ENCODE assay signal across 1 cellular context in the genomic region with DNA sequence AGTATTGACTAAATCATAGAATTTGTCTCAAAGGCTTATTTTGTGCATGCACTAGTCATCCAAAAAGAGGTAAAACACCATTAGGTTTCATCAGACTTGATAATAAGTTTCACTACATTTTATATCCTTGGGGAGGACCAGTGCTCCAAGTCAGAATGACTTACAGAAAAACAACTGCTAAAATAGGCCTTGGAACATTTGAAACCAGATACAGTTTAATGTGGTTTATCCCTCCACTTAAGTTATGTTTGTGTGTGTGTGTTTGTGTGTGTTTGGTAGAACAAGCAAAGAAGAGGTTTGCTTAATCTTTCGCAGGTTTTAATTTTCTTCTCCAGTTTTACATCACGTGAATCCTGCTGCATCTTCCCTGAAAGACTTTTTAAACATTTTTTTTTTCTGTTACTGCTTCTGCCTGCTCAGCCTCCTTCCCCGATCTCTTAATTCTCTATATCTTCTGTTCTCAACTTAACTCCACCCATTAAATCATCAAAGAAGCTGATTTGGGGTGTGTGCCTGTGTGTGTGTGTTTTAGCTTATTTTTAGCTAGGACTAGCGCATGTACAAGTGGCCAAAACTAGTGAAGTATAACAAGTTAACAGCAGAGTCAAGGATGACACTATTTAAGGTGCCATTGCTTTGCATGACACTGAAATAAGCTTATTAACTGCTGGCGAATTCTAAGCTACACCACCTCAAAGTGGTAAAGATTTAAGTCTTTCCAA.
TF ChIP-seq lines count a peak whose summit lies in the region.

No MANE protein-coding gene starts in this region.

TF ChIP-seq in WTC11, 78 proteins besides CTCF, POLR2A, EP300 and RAD21 (continued from another document):
- TF ChIP-seq, protein P1, sequence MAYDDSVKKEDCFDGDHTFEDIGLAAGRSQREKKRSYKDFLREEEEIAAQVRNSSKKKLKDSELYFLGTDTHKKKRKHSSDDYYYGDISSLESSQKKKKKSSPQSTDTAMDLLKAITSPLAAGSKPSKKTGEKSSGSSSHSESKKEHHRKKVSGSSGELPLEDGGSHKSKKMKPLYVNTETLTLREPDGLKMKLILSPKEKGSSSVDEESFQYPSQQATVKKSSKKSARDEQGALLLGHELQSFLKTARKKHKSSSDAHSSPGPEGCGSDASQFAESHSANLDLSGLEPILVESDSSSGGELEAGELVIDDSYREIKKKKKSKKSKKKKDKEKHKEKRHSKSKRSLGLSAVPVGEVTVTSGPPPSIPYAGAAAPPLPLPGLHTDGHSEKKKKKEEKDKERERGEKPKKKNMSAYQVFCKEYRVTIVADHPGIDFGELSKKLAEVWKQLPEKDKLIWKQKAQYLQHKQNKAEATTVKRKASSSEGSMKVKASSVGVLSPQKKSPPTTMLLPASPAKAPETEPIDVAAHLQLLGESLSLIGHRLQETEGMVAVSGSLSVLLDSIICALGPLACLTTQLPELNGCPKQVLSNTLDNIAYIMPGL (CRISPR knock-in tag; IDR thresholded peaks at IDR 0.05), result no peak
- TF ChIP-seq ZNF281 (CRISPR knock-in tag; IDR thresholded peaks at IDR 0.05) (no peak), ZNF396 (CRISPR knock-in tag; IDR thresholded peaks at IDR 0.05; ENCODE audit: borderline replicate concordance) (no peak), MAX (CRISPR knock-in tag; IDR thresholded peaks at IDR 0.05) (no peak), ATF1 (CRISPR knock-in tag; IDR thresholded peaks at IDR 0.05) (no peak), NR3C1 (CRISPR knock-in tag; conservative IDR thresholded peaks at IDR 0.05; ENCODE audit: low read depth) (no peak), NFATC4 (CRISPR knock-in tag; IDR thresholded peaks at IDR 0.05) (no peak)
